25 cellular contexts compared by ENCODE assay signal in the genomic region with DNA sequence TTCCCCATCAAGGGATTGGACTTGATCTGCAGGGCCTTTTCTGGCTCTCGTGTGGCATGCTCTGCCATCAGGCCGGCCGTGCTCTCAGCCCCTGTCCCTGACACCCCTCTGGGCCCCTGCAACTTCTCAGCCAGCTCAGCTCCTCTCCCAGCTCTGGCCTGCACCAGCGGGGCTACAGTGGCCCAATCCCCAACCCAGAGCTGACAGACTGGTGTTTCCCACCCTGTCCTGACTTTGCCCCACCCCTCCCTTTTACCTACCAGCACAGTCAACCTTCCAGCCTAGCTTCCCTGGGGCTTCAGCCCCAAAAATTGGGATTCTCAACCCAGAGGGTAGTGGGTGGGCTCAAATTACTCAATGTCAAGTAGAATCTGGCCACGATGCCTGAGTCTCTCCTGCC.
"Had no signal": no experiment of that assay in that cellular context is flagged by ENCODE, and none has a peak within 500 bp of the region (broad histone marks: within the 10 kb centered on the region; RNA-seq: fewer than 3 reads in every experiment).

No MANE protein-coding gene starts in this region.

- H3K4me3 ChIP-seq: lung, neural progenitor cell, ovary, prostate gland, skin epidermis, suprapubic skin, thoracic aorta, tibial artery, uterus had no signal

- H3K4me3 Mint-ChIP-seq: mesothelial cell of epicardium; naive B cell; natural killer cell; nephron progenitor cell; neural progenitor cell; stimulated activated memory B cell treated with anti-CD40 and anti-IgM and Interleukin-4, amounts not matched to agents 10 μg/mL and 1 μg/mL and 100 μg/mL, for 72 hours; type B pancreatic cell had no signal

- H3K4me1 Mint-ChIP-seq: mesothelial cell of epicardium had no signal

- H3K27me3 ChIP-seq: neural progenitor cell, ovary, suprapubic skin, uterus had no signal

- DNase-seq: hippocampal formation; kidney glomerular epithelial cell; left cardiac atrium; mesendoderm; naive B cell; natural killer cell; nephron progenitor cell; ovary; retina; right cardiac atrium; stimulated activated CD4-positive, alpha-beta T cell treated with anti-CD3 and anti-CD28 coated beads, Interleukin-4, amount 100 ng/mL, for 24 hours; stimulated activated naive CD4-positive, alpha-beta T cell treated with Interleukin-2 at 50 U/mL for 16 hours; tibial artery; uterus had no signal

- H3K27ac ChIP-seq: neural progenitor cell, ovary, prostate gland, skin epidermis, suprapubic skin, thoracic aorta, tibial artery, uterus had no signal

- ATAC-seq: left cardiac atrium; left lobe of liver; natural killer cell; sciatic nerve; stimulated activated memory B cell treated with anti-CD40 and anti-IgM and Interleukin-4, amounts not matched to agents 10 μg/mL and 1 μg/mL and 100 μg/mL, for 72 hours had no signal

- H3K27ac Mint-ChIP-seq: mesothelial cell of epicardium; natural killer cell; nephron progenitor cell; stimulated activated memory B cell treated with anti-CD40 and anti-IgM and Interleukin-4, amounts not matched to agents 10 μg/mL and 1 μg/mL and 100 μg/mL, for 72 hours; type B pancreatic cell had no signal

- H3K36me3 Mint-ChIP-seq: mesothelial cell of epicardium; naive B cell; natural killer cell; neural progenitor cell; stimulated activated memory B cell treated with anti-CD40 and anti-IgM and Interleukin-4, amounts not matched to agents 10 μg/mL and 1 μg/mL and 100 μg/mL, for 72 hours; type B pancreatic cell had no signal

- H3K9me3 Mint-ChIP-seq: mesothelial cell of epicardium; natural killer cell; neural progenitor cell; stimulated activated memory B cell treated with anti-CD40 and anti-IgM and Interleukin-4, amounts not matched to agents 10 μg/mL and 1 μg/mL and 100 μg/mL, for 72 hours; type B pancreatic cell had no signal

- H3K27me3 Mint-ChIP-seq: stimulated activated memory B cell treated with anti-CD40 and anti-IgM and Interleukin-4, amounts not matched to agents 10 μg/mL and 1 μg/mL and 100 μg/mL, for 72 hours had no signal
